In the genomic region with DNA sequence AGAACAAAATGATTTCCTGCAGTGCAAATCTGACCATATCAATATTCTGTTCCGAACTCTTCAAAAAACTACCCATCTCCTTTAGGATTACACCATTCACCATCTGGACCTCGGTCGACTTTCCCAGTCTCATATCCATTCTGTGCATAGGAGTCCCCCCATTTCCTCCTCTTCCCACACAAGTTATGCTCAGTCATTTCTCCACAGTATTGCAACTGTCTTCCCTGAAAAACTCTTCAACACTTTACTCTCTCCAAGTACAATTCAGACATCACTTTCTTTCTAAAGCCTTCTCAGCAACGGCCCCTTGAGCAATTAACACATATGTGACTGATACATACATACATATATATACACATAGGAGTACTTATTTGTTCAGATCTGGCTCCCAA, we compare ENCODE assay signal across 6 cellular contexts. TPM values are rescaled to one million over a fixed set of nuclear protein-coding genes. Genes with fewer than 3 reads are reported as not detected.
DNase-seq lines count a peak whose midpoint lies in the region; ATAC-seq and TF ChIP-seq lines count a peak whose summit lies in the region.

No MANE protein-coding gene starts in this region.

- H3K79me2 ChIP-seq in GM23338 (replicated peaks; ENCODE audit: insufficient read depth) = peaks cover 92% of the 10 kb centered on the region

- peak overlapping the region; percentile 86 for H3K4me3 ChIP-seq in GM23338
- H3K4me3 ChIP-seq in coronary artery = peak overlapping the region; percentile 76
- peak overlapping the region; percentile 55 to 77 for H3K4me3 ChIP-seq in prostate gland

- H4K20me1 ChIP-seq in GM23338 (replicated peaks; ENCODE audit: insufficient read depth) = peaks cover 16% of the 10 kb centered on the region

- H3K9me2 ChIP-seq in GM23338 (ENCODE audit: insufficient read depth) = no peaks in the 10 kb centered on the region

- H3K36me3 Mint-ChIP-seq in GM23338 (ENCODE audit: low read depth) = no peaks in the 10 kb centered on the region; the same call in 2 of the 3 replicates

- H3K4me2 ChIP-seq in GM23338 = peak overlapping the region; percentile 89

- H3K36me3 ChIP-seq in GM23338 (ENCODE audit: insufficient read depth) (no peaks in the 10 kb centered on the region), prostate gland (no peaks in the 10 kb centered on the region)

- peaks cover 2% of the 10 kb centered on the region for H3K27me3 Mint-ChIP-seq in GM23338 (ENCODE audit: insufficient read depth, low read depth, poor library complexity)

- H3K4me1 Mint-ChIP-seq in GM23338 = peaks cover 5% of the 10 kb centered on the region; the same call in 2 of the 3 replicates

- ATAC-seq in GM23338 (no peak), HG02798 (IDR thresholded peaks at IDR 0.05; ENCODE audit: poor library complexity, unreplicated experiment) (no peak)

- 59% methylated on average over 4 of the region's 4 CpGs for WGBS in prostate gland

- no peak overlapping the region for H3K4me3 Mint-ChIP-seq in GM23338

- H3K27ac Mint-ChIP-seq in GM23338 = no peak overlapping the region

- peak overlapping the region; percentile 77; the same call in 1 of the 2 replicates for H3K27ac ChIP-seq in GM23338 (ENCODE audit: low read depth)
- peak overlapping the region in 1 of 2 donors; percentile 85 for H3K27ac ChIP-seq in coronary artery
- peak overlapping the region in 1 of 2 donors; percentile 82 for H3K27ac ChIP-seq in prostate gland

- TF ChIP-seq CTCF in GM23338 (conservative IDR thresholded peaks at IDR 0.05; ENCODE audit: low read depth in 2 of 2) (no peak), coronary artery (IDR thresholded peaks at IDR 0.05) (no peak), prostate gland (IDR thresholded peaks at IDR 0.05) (no peak)

- no peak overlapping the region for H2AFZ ChIP-seq in GM23338

- no peak for TF ChIP-seq POLR2A in prostate gland (IDR thresholded peaks at IDR 0.05)

- H3F3A ChIP-seq in GM23338 (replicated peaks; ENCODE audit: low read depth) = no peaks in the 10 kb centered on the region

- intact Hi-C loops in prostate gland (cut with DNase I) = no loop called here

- H3K9me3 Mint-ChIP-seq in GM23338 = no peaks in the 10 kb centered on the region

- H3K9me3 ChIP-seq in prostate gland = no peaks in the 10 kb centered on the region

- DNase-seq in GM23338 (ENCODE audit: low spot score) (no peak), coronary artery (ENCODE audit: low spot score) (no peak), prostate gland (ENCODE audit: low spot score) (no peak), Kasumi-1 (lab: John Stamatoyannopoulos, UW) (no peak)
- no peak for DNase-seq in stimulated activated CD4-positive, alpha-beta T cell treated with anti-CD3 and anti-CD28 coated beads, Interleukin-12 subunit alpha, Interleukin-12 subunit beta, amount 100 ng/mL, for 4 hours

- H3K4me1 ChIP-seq in GM23338 (ENCODE audit: insufficient read depth) (peaks cover 19% of the 10 kb centered on the region), prostate gland (replicated peaks) (peaks cover 2% of the 10 kb centered on the region)

- no peaks in the 10 kb centered on the region for H3K27me3 ChIP-seq in GM23338 (ENCODE audit: insufficient read depth)
- H3K27me3 ChIP-seq in prostate gland (replicated peaks; ENCODE audit: insufficient read depth) = no peaks in the 10 kb centered on the region

TF ChIP-seq in GM23338, 12 proteins besides CTCF, POLR2A, EP300 and RAD21:
- TF ChIP-seq NANOG (IDR thresholded peaks at IDR 0.05; ENCODE audit: borderline replicate concordance) (no peak), CREB1 (CRISPR knock-in tag; IDR thresholded peaks at IDR 0.05; ENCODE audit: low read depth) (no peak)
- TF ChIP-seq, protein P1, sequence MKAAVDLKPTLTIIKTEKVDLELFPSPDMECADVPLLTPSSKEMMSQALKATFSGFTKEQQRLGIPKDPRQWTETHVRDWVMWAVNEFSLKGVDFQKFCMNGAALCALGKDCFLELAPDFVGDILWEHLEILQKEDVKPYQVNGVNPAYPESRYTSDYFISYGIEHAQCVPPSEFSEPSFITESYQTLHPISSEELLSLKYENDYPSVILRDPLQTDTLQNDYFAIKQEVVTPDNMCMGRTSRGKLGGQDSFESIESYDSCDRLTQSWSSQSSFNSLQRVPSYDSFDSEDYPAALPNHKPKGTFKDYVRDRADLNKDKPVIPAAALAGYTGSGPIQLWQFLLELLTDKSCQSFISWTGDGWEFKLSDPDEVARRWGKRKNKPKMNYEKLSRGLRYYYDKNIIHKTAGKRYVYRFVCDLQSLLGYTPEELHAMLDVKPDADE (IDR thresholded peaks at IDR 0.05) = no peak
- TF ChIP-seq, protein P2, sequence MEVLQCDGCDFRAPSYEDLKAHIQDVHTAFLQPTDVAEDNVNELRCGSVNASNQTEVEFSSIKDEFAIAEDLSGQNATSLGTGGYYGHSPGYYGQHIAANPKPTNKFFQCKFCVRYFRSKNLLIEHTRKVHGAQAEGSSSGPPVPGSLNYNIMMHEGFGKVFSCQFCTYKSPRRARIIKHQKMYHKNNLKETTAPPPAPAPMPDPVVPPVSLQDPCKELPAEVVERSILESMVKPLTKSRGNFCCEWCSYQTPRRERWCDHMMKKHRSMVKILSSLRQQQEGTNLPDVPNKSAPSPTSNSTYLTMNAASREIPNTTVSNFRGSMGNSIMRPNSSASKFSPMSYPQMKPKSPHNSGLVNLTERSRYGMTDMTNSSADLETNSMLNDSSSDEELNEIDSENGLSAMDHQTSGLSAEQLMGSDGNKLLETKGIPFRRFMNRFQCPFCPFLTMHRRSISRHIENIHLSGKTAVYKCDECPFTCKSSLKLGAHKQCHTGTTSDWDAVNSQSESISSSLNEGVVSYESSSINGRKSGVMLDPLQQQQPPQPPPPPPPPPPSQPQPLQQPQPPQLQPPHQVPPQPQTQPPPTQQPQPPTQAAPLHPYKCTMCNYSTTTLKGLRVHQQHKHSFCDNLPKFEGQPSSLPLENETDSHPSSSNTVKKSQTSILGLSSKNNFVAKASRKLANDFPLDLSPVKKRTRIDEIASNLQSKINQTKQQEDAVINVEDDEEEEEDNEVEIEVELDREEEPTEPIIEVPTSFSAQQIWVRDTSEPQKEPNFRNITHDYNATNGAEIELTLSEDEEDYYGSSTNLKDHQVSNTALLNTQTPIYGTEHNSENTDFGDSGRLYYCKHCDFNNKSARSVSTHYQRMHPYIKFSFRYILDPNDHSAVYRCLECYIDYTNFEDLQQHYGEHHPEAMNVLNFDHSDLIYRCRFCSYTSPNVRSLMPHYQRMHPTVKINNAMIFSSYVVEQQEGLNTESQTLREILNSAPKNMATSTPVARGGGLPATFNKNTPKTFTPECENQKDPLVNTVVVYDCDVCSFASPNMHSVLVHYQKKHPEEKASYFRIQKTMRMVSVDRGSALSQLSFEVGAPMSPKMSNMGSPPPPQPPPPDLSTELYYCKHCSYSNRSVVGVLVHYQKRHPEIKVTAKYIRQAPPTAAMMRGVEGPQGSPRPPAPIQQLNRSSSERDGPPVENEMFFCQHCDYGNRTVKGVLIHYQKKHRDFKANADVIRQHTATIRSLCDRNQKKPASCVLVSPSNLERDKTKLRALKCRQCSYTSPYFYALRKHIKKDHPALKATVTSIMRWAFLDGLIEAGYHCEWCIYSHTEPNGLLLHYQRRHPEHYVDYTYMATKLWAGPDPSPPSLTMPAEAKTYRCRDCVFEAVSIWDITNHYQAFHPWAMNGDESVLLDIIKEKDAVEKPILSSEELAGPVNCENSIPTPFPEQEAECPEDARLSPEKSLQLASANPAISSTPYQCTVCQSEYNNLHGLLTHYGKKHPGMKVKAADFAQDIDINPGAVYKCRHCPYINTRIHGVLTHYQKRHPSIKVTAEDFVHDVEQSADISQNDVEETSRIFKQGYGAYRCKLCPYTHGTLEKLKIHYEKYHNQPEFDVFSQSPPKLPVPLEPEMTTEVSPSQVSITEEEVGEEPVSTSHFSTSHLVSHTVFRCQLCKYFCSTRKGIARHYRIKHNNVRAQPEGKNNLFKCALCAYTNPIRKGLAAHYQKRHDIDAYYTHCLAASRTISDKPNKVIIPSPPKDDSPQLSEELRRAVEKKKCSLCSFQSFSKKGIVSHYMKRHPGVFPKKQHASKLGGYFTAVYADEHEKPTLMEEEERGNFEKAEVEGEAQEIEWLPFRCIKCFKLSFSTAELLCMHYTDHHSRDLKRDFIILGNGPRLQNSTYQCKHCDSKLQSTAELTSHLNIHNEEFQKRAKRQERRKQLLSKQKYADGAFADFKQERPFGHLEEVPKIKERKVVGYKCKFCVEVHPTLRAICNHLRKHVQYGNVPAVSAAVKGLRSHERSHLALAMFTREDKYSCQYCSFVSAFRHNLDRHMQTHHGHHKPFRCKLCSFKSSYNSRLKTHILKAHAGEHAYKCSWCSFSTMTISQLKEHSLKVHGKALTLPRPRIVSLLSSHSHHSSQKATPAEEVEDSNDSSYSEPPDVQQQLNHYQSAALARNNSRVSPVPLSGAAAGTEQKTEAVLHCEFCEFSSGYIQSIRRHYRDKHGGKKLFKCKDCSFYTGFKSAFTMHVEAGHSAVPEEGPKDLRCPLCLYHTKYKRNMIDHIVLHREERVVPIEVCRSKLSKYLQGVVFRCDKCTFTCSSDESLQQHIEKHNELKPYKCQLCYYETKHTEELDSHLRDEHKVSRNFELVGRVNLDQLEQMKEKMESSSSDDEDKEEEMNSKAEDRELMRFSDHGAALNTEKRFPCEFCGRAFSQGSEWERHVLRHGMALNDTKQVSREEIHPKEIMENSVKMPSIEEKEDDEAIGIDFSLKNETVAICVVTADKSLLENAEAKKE (CRISPR knock-in tag; IDR thresholded peaks at IDR 0.05) = no peak
TF ChIP-seq in GM23338: peak in this region for 0.

RNA-seq across cellular contexts. Expression of a gene that starts 0.8 kb away (rescaled TPM):
- total RNA-seq in GM23338 (2014; rRNA removed; shearing (Covaris generic)) = 9.0 and 9.7 TPM in 2 replicates
- polyA plus RNA-seq in GM23338 (2016; fragmentation: Nextera tagmentation; extraction: Ambion mirVana) = 2.7 and 3.0 TPM in 2 replicates
- total RNA-seq in prostate gland = 10 to 100 TPM in 1 of 2 donors, 1 to 10 TPM in 1; 5.6 to 10.5 TPM

RNA-seq across cellular contexts. Expression of a gene that starts 10.3 kb away (rescaled TPM):
- 33.9 and 34.0 TPM in 2 replicates for total RNA-seq in GM23338 (2014; rRNA removed; shearing (Covaris generic))
- polyA plus RNA-seq in GM23338 (2016; fragmentation: Nextera tagmentation; extraction: Ambion mirVana) = 8.1 and 8.5 TPM in 2 replicates
- 100 to 1,000 TPM in 1 of 2 donors, 10 to 100 TPM in 1; 59.8 to 104 TPM for total RNA-seq in prostate gland

RNA-seq across cellular contexts. Expression of a gene that starts 17.4 kb away (rescaled TPM):
- 12.7 and 16.9 TPM in 2 replicates for total RNA-seq in GM23338 (2014; rRNA removed; shearing (Covaris generic))
- 3.2 and 4.0 TPM in 2 replicates for polyA plus RNA-seq in GM23338 (2016; fragmentation: Nextera tagmentation; extraction: Ambion mirVana)
- total RNA-seq in prostate gland = 10 to 100 TPM in 1 of 2 donors, 1 to 10 TPM in 1; 6.5 to 10.3 TPM

RNA-seq across cellular contexts. Expression of a gene that starts 25.4 kb away (rescaled TPM):
- total RNA-seq in GM23338 (2014; rRNA removed; shearing (Covaris generic)) = 37.5 and 42.1 TPM in 2 replicates
- 20.6 and 24.9 TPM in 2 replicates for polyA plus RNA-seq in GM23338 (2016; fragmentation: Nextera tagmentation; extraction: Ambion mirVana)
- 10 to 100 TPM; 25.8 to 47.9 TPM for total RNA-seq in prostate gland
